29 cellular contexts compared by ENCODE assay signal in genomic region chr3:157763644-157764043, GRCh38.
DNase-seq lines count a peak whose midpoint lies in the region; ATAC-seq, FAIRE-seq and TF ChIP-seq lines count a peak whose summit lies in the region.
"Had no signal": no experiment of that assay in that cellular context is flagged by ENCODE, and none has a peak within 500 bp of the region (broad histone marks: within the 10 kb centered on the region; RNA-seq: fewer than 3 reads in every experiment).

No MANE protein-coding gene starts in this region.

- intact Hi-C loops in K562 (cut with micrococcal nuclease) = no loop called here

- no peak overlapping the region for H3K9ac ChIP-seq in K562 (ENCODE audit: insufficient read depth in 1 of 2, low read depth in 2 of 2, low read length in 2 of 2)
- H3K9ac ChIP-seq: BLaER1; BLaER1 treated with 17β-estradiol and CSF1 and Interleukin-3, amounts not matched to agents 10 nM and 100 nM had no signal

- H3K79me2 ChIP-seq in K562 (ENCODE audit: control insufficient read depth, insufficient read depth, low read length) = no peaks in the 10 kb centered on the region

- POLR2A ChIA-PET in HEK293 (lab: Yijun Ruan, JAX) (no interaction called here), K562 (lab: Yijun Ruan, JAX) (no interaction called here)

- H2AFZ ChIP-seq in K562 (ENCODE audit: low read depth, low read length) = no peak overlapping the region

- H3K4me3 ChIP-seq in HEK293 (ENCODE audit: low read depth, low read length) (no peak overlapping the region), K562 (no peak overlapping the region)
- H3K4me3 ChIP-seq: A549; BLaER1; BLaER1 treated with 17β-estradiol and CSF1 and Interleukin-3, amounts not matched to agents 10 nM and 100 nM had no signal

- H3K36me3 ChIP-seq in HEK293 (ENCODE audit: control insufficient read depth in 2 of 2, insufficient read depth in 1 of 2, low read length in 2 of 2) = no peaks in the 10 kb centered on the region
- H3K36me3 ChIP-seq in K562 (ENCODE audit: control insufficient read depth, insufficient read depth, low read length) = no peaks in the 10 kb centered on the region
- H3K36me3 ChIP-seq: BE2C; BLaER1; BLaER1 treated with 17β-estradiol and CSF1 and Interleukin-3, amounts not matched to agents 10 nM and 100 nM had no signal

- in situ Hi-C loops in K562 (cut with MboI) = no loop called here

- ATAC-seq in K562 (no peak), HG03045 (IDR thresholded peaks at IDR 0.05; ENCODE audit: unreplicated experiment) (no peak)
- ATAC-seq: A549; CD8-positive, alpha-beta T cell had no signal

- H3K4me1 ChIP-seq in HEK293 (ENCODE audit: control insufficient read depth, insufficient read depth, low read length) = no peaks in the 10 kb centered on the region
- H3K4me1 ChIP-seq in K562 (replicated peaks in 1 of 2; ENCODE audit: control insufficient read depth in 2 of 2, insufficient read depth in 2 of 2, low read length in 2 of 2) = no peaks in the 10 kb centered on the region
- H3K4me1 ChIP-seq: A549; BE2C; BLaER1; BLaER1 treated with 17β-estradiol and CSF1 and Interleukin-3, amounts not matched to agents 10 nM and 100 nM; Caco-2 had no signal

- no peak for TF ChIP-seq EP300 in K562 (IDR thresholded peaks at IDR 0.05; ENCODE audit: low read length)

- FAIRE-seq in K562 (lab: Jason Lieb, UNC) = no peak
- FAIRE-seq: A204.1, A549, D721Med had no signal

- no peak for TF ChIP-seq RAD21 in K562 (CRISPR knock-in tag; conservative IDR thresholded peaks at IDR 0.05 in 1 of 2, IDR thresholded peaks at IDR 0.05 in 1 of 2)

- no peak for DNase-seq in K562 (ENCODE audit: extremely low read depth in 1 of 4, low spot score in 3 of 4)
- DNase-seq in COR-L47 (lab: John Stamatoyannopoulos, UW) = no peak
- DNase-seq: 8988T; ACHN; AML-193; BE2C; C1 segment of cervical spinal cord; Caco-2; Calu3; CD4-positive, alpha-beta memory T cell; CD4-positive, alpha-beta T cell; CD4-positive, CD25-positive, alpha-beta regulatory T cell; CD8-positive, alpha-beta memory T cell; CD8-positive, alpha-beta T cell; DMS153; DMS53; DMS79; DMS79 treated with DMSO at 0.1 percent for 48 hours; DND-41; EL had no signal

- no peaks in the 10 kb centered on the region for H3K9me1 ChIP-seq in K562 (ENCODE audit: control insufficient read depth, insufficient read depth, low read length)

- H3K27ac ChIP-seq in HEK293 (ENCODE audit: extremely low read depth, low read depth, low read length) (no peak overlapping the region), K562 (ENCODE audit: extremely low read depth, low read depth, low read length) (no peak overlapping the region)
- H3K27ac ChIP-seq: 22Rv1; A549; BLaER1; BLaER1 treated with 17β-estradiol and CSF1 and Interleukin-3, amounts not matched to agents 10 nM and 100 nM; C4-2B had no signal

- TF ChIP-seq CTCF in HEK293 (tag by site-specific recombination; IDR thresholded peaks at IDR 0.05) = no peak
- TF ChIP-seq CTCF in K562 (IDR thresholded peaks at IDR 0.05 in 2 of 3, conservative IDR thresholded peaks at IDR 0.05 in 1 of 3; ENCODE audit: insufficient read depth in 2 of 3, low read depth in 1 of 3, low read length in 3 of 3) = no peak

- CTCF ChIA-PET in HEK293 (lab: Yijun Ruan, JAX) (no interaction called here), K562 (lab: Yijun Ruan, JAX; ENCODE audit: low intra/inter-chr PET ratio) (no interaction called here)

- H3K9me3 ChIP-seq in HEK293 (ENCODE audit: control insufficient read depth, insufficient read depth, low read depth, low read length) (no peaks in the 10 kb centered on the region), K562 (replicated peaks; ENCODE audit: control insufficient read depth, insufficient read depth, low read depth, low read length) (no peaks in the 10 kb centered on the region)
- H3K9me3 ChIP-seq: A549; BE2C; BLaER1; BLaER1 treated with 17β-estradiol and CSF1 and Interleukin-3, amounts not matched to agents 10 nM and 100 nM; Caco-2 had no signal

- peaks cover 0 to 1% of the 10 kb centered on the region in 2 experiments; a peak in 1 of 5 replicates for H3K27me3 ChIP-seq in K562 (ENCODE audit: control insufficient read depth in 2 of 2, insufficient read depth in 2 of 2, low read length in 2 of 2)
- H3K27me3 ChIP-seq: BE2C; BLaER1; BLaER1 treated with 17β-estradiol and CSF1 and Interleukin-3, amounts not matched to agents 10 nM and 100 nM had no signal

- no peak overlapping the region for H3K4me2 ChIP-seq in K562 (ENCODE audit: insufficient read depth, low read length)
- H3K4me2 ChIP-seq: A549; BLaER1; BLaER1 treated with 17β-estradiol and CSF1 and Interleukin-3, amounts not matched to agents 10 nM and 100 nM had no signal

- no TSS peak for BruUV-seq in K562 (replicated peaks; lab: Mats Ljungman, UMichigan)

- no peaks in the 10 kb centered on the region for H4K20me1 ChIP-seq in K562 (replicated peaks; ENCODE audit: control insufficient read depth, insufficient read depth, low read length)
- H4K20me1 ChIP-seq: BLaER1; BLaER1 treated with 17β-estradiol and CSF1 and Interleukin-3, amounts not matched to agents 10 nM and 100 nM had no signal

- no peak for TF ChIP-seq POLR2A in K562 (conservative IDR thresholded peaks at IDR 0.05)

TF ChIP-seq in HEK293, 187 proteins besides CTCF, POLR2A, EP300 and RAD21 (continues in another document):
- TF ChIP-seq BCL11B (tag by site-specific recombination; IDR thresholded peaks at IDR 0.05; ENCODE audit: low read depth) = no peak
- TF ChIP-seq ZBTB10 (tag by site-specific recombination; IDR thresholded peaks at IDR 0.05) = no peak
- no peak for TF ChIP-seq TRIM28 (IDR thresholded peaks at IDR 0.05; ENCODE audit: borderline replicate concordance, low read length)
- no peak for TF ChIP-seq AEBP2 (tag by site-specific recombination; IDR thresholded peaks at IDR 0.05; ENCODE audit: borderline replicate concordance)

TF ChIP-seq in K562, 482 proteins besides CTCF, POLR2A, EP300 and RAD21:
- TF ChIP-seq NCOR1 (IDR thresholded peaks at IDR 0.05) (no peak), ZNF134 (CRISPR knock-in tag; conservative IDR thresholded peaks at IDR 0.05) (peak; percentile 81)
